8 cellular contexts compared by ENCODE assay signal in the genomic region with DNA sequence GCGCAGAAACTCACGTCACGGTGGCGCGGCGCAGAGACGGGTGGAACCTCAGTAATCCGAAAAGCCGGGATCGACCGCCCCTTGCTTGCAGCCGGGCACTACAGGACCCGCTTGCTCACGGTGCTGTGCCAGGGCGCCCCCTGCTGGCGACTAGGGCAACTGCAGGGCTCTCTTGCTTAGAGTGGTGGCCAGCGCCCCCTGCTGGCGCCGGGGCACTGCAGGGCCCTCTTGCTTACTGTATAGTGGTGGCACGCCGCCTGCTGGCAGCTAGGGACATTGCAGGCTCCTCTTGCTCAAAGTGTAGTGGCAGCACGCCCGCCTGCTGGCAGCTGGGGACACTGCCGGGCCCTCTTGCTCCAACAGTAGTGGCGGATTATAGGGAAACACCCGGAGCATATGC. TPM values are rescaled to one million over a fixed set of nuclear protein-coding genes. Genes with fewer than 3 reads are reported as not detected.
DNase-seq lines count a peak whose midpoint lies in the region; TF ChIP-seq lines count a peak whose summit lies in the region.
"Not testable (repeated sequence)": the region's sequence is repeated elsewhere in the genome, so short reads cannot be mapped to it uniquely, and the experiment has no call there.

No MANE protein-coding gene starts in this region.

- H3K9me3 Mint-ChIP-seq in activated CD4-positive, alpha-beta T cell treated with anti-CD3 and anti-CD28 coated beads, Interleukin-2, amount 10 ng/mL, durations not matched to agents 7 days and 5 days = not testable (repeated sequence)

- TF ChIP-seq CTCF in OCI-LY1 (IDR thresholded peaks at IDR 0.05; ENCODE audit: low read length) (peak; percentile 53), cardiac muscle cell (IDR thresholded peaks at IDR 0.05; ENCODE audit: low read depth, low read length) (peak; percentile 36), parathyroid adenoma (IDR thresholded peaks at IDR 0.05) (peak; percentile 46)

- H3K9me2 ChIP-seq in OCI-LY1 (ENCODE audit: low read depth, low read length) = not testable (repeated sequence)

- H3K27ac ChIP-seq in OCI-LY1 (ENCODE audit: low read depth, low read length, poor library complexity, severe bottlenecking); cardiac muscle cell; parathyroid adenoma: not testable (repeated sequence)

- not testable (repeated sequence) for H3K27ac Mint-ChIP-seq in activated CD4-positive, alpha-beta T cell treated with anti-CD3 and anti-CD28 coated beads, Interleukin-2, amount 10 ng/mL, durations not matched to agents 7 days and 5 days

- H3K4me1 ChIP-seq in OCI-LY1 (ENCODE audit: insufficient read depth, low read length, severe bottlenecking); cardiac muscle cell (ENCODE audit: low read depth); parathyroid adenoma: not testable (repeated sequence)

- not testable (repeated sequence) for H3K27me3 Mint-ChIP-seq in activated CD4-positive, alpha-beta T cell treated with anti-CD3 and anti-CD28 coated beads, Interleukin-2, amount 10 ng/mL, durations not matched to agents 7 days and 5 days

- peak; percentile 27 for DNase-seq in COR-L47 (lab: John Stamatoyannopoulos, UW)
- DNase-seq in MV-4-11 (lab: John Stamatoyannopoulos, UW) = peak; percentile 85
- DNase-seq in activated CD4-positive, alpha-beta T cell treated with anti-CD3 and anti-CD28 coated beads, Interleukin-2, amount 10 ng/mL, durations not matched to agents 7 days and 5 days = peak; percentile 91
- DNase-seq in amygdala (lab: John Stamatoyannopoulos, UW) = peak in 37 of 56 donors; percentile 2 to 99 (median 86)
- not testable (repeated sequence) for DNase-seq in cardiac muscle cell (ENCODE audit: low read depth in 1 of 2, low spot score in 1 of 2)
- peak; percentile 77 to 90 for DNase-seq in stimulated activated CD8-positive, alpha-beta memory T cell treated with anti-CD3 and anti-CD28 coated beads, Interleukin-7, amount 100 ng/mL, for 4 hours (ENCODE audit: low read depth in 2 of 2)

- not testable (repeated sequence) for H3K9ac ChIP-seq in OCI-LY1 (ENCODE audit: low read length); parathyroid adenoma

- not testable (repeated sequence) for H3K9me3 ChIP-seq in OCI-LY1 (ENCODE audit: low read length); cardiac muscle cell (ENCODE audit: low read depth); parathyroid adenoma (ENCODE audit: control insufficient read depth, low read length)

- not testable (repeated sequence) for H3K4me3 ChIP-seq in OCI-LY1 (ENCODE audit: low read depth, low read length, poor library complexity, severe bottlenecking); cardiac muscle cell; parathyroid adenoma (ENCODE audit: low read depth, low read length)

- H3K4me3 Mint-ChIP-seq in activated CD4-positive, alpha-beta T cell treated with anti-CD3 and anti-CD28 coated beads, Interleukin-2, amount 10 ng/mL, durations not matched to agents 7 days and 5 days = not testable (repeated sequence)

- H3K79me2 ChIP-seq in OCI-LY1 (ENCODE audit: insufficient read depth, low read length); parathyroid adenoma: not testable (repeated sequence)

- not testable (repeated sequence) for H4K20me1 ChIP-seq in OCI-LY1 (ENCODE audit: insufficient read depth, low read length)

- not testable (repeated sequence) for H3F3A ChIP-seq in OCI-LY1 (ENCODE audit: insufficient read depth, low read length)

- not testable (repeated sequence) for H3K36me3 ChIP-seq in OCI-LY1 (ENCODE audit: insufficient read depth, low read length); cardiac muscle cell; parathyroid adenoma (ENCODE audit: control insufficient read depth, insufficient read depth, low read length)

- H3K4me1 Mint-ChIP-seq in activated CD4-positive, alpha-beta T cell treated with anti-CD3 and anti-CD28 coated beads, Interleukin-2, amount 10 ng/mL, durations not matched to agents 7 days and 5 days = not testable (repeated sequence)

- not testable (repeated sequence) for H3K4me2 ChIP-seq in OCI-LY1 (ENCODE audit: low read length); parathyroid adenoma (ENCODE audit: low read length)

- CTCF ChIA-PET in activated CD4-positive, alpha-beta T cell treated with anti-CD3 and anti-CD28 coated beads, Interleukin-2, amount 10 ng/mL, durations not matched to agents 7 days and 5 days (lab: Charles Lee) = not testable (repeated sequence)

- H3K27me3 ChIP-seq in OCI-LY1 (ENCODE audit: insufficient read depth, low read length); cardiac muscle cell; parathyroid adenoma (ENCODE audit: control insufficient read depth, insufficient read depth, low read length): not testable (repeated sequence)

- H3K36me3 Mint-ChIP-seq in activated CD4-positive, alpha-beta T cell treated with anti-CD3 and anti-CD28 coated beads, Interleukin-2, amount 10 ng/mL, durations not matched to agents 7 days and 5 days (ENCODE audit: low read depth) = not testable (repeated sequence)

- POLR2A ChIA-PET in activated CD4-positive, alpha-beta T cell treated with anti-CD3 and anti-CD28 coated beads, Interleukin-2, amount 10 ng/mL, durations not matched to agents 7 days and 5 days (lab: Charles Lee) = not testable (repeated sequence)

- not testable (repeated sequence) for H2AFZ ChIP-seq in OCI-LY1 (ENCODE audit: low read length); parathyroid adenoma

RNA-seq across cellular contexts. Expression of a gene that starts 42.6 kb away (rescaled TPM):
- 10 to 100 TPM; 31.5 to 35.8 TPM for total RNA-seq in activated CD4-positive, alpha-beta T cell treated with anti-CD3 and anti-CD28 coated beads, Interleukin-2, amount 10 ng/mL, durations not matched to agents 7 days and 5 days
- total RNA-seq in cardiac muscle cell = 6.7 and 7.1 TPM in 2 replicates
- 28.7 and 29.6 TPM in 2 replicates for polyA plus RNA-seq in cardiac muscle cell

RNA-seq across cellular contexts. Expression of a gene that starts 42.9 kb away (rescaled TPM):
- 10 to 100 TPM; 41.1 to 45.6 TPM for total RNA-seq in activated CD4-positive, alpha-beta T cell treated with anti-CD3 and anti-CD28 coated beads, Interleukin-2, amount 10 ng/mL, durations not matched to agents 7 days and 5 days
- 44.7 and 70.3 TPM in 2 replicates for total RNA-seq in cardiac muscle cell
- 94.2 and 123 TPM in 2 replicates for polyA plus RNA-seq in cardiac muscle cell
